9 cellular contexts compared by ENCODE assay signal in the genomic region with DNA sequence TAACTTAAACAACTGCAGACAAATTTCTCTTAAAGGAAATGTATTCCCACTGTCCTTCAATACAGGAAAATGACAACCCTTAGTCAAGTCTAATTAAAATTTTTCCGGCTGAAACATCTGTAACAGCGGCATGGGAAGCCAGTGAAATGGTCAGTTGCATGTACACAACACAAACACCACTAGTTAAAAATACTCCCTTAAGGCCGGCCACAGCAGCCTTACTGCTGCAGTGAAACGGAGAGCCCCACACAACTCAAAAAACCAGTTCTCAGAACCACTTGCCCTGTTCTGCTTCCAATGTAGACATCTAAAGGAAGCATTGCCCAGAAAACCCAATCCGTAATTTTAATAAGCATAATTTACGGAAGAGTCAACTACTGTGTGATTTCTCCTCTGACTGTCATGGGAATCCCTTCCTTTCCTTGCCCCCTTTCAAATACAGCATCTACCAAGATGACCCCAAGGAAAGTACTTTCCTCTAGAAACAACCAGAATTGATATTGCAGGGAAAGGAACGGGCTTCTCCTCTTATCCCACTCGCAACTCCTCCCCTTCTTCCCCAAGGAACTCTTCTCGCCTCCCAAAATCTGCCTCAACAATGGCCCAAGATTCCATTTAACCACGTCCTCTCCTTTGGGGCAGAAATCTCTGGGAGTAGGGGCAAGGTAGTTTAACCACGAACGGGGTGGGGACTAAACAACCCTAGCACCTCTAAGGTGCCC. TPM values are rescaled to one million over a fixed set of nuclear protein-coding genes. Genes with fewer than 3 reads are reported as not detected.
DNase-seq lines count a peak whose midpoint lies in the region; ATAC-seq and TF ChIP-seq lines count a peak whose summit lies in the region.
"Had no signal": no experiment of that assay in that cellular context is flagged by ENCODE, and none has a peak within 500 bp of the region (broad histone marks: within the 10 kb centered on the region; RNA-seq: fewer than 3 reads in every experiment).

No MANE protein-coding gene starts in this region.

- peak overlapping the region; percentile 98 for H3K9ac ChIP-seq in adipocyte (ENCODE audit: low read length)

- no peaks in the 10 kb centered on the region for H3K36me3 Mint-ChIP-seq in stimulated activated memory B cell treated with anti-CD40 and anti-IgM and Interleukin-4, amounts not matched to agents 10 μg/mL and 1 μg/mL and 100 μg/mL, for 72 hours

- in situ Hi-C loops in HAP-1 (cut with MboI; ENCODE audit: low sequenced_read_pairs), result no loop called here

- peaks cover 9% of the 10 kb centered on the region for H3K4me1 Mint-ChIP-seq in stimulated activated memory B cell treated with anti-CD40 and anti-IgM and Interleukin-4, amounts not matched to agents 10 μg/mL and 1 μg/mL and 100 μg/mL, for 72 hours

- DNase-seq in HAP-1 (ENCODE audit: low spot score in 2 of 2) (no peak), adipocyte (ENCODE audit: low read depth) (peak; percentile 44), kidney epithelial cell (ENCODE audit: low read depth) (no peak)
- no peak for DNase-seq in stimulated activated CD4-positive, alpha-beta T cell treated with anti-CD3 and anti-CD28 coated beads, Interleukin-12 subunit alpha, Interleukin-12 subunit beta, amount 100 ng/mL, for 4 hours
- no peak for DNase-seq in stimulated activated CD4-positive, alpha-beta T cell treated with anti-CD3 and anti-CD28 coated beads, Interleukin-4, amount 100 ng/mL, for 24 hours
- DNase-seq: NCI-H2029 had no signal

- H3K9me3 ChIP-seq in HAP-1, result no peaks in the 10 kb centered on the region
- H3K9me3 ChIP-seq in adipocyte (ENCODE audit: control insufficient read depth, low read length), result no peaks in the 10 kb centered on the region

- no peak overlapping the region for H3K27ac Mint-ChIP-seq in stimulated activated memory B cell treated with anti-CD40 and anti-IgM and Interleukin-4, amounts not matched to agents 10 μg/mL and 1 μg/mL and 100 μg/mL, for 72 hours

- H3K4me1 ChIP-seq in HAP-1 (peaks cover 14% of the 10 kb centered on the region), adipocyte (ENCODE audit: control insufficient read depth, insufficient read depth, low read length) (peaks cover 50% of the 10 kb centered on the region)

- H3K4me3 ChIP-seq in HAP-1 (peak overlapping the region; percentile 69), adipocyte (ENCODE audit: low read length) (peak overlapping the region; percentile 98), kidney epithelial cell (ENCODE audit: low read depth, low read length) (peak overlapping the region; percentile 89)

- no peak for ATAC-seq in stimulated activated memory B cell treated with anti-CD40 and anti-IgM and Interleukin-4, amounts not matched to agents 10 μg/mL and 1 μg/mL and 100 μg/mL, for 72 hours
- ATAC-seq in HG02588 (IDR thresholded peaks at IDR 0.05; ENCODE audit: unreplicated experiment) (no peak), GM19452 (IDR thresholded peaks at IDR 0.05; ENCODE audit: unreplicated experiment) (no peak)

- peak overlapping the region; percentile 24 for H3K4me3 Mint-ChIP-seq in stimulated activated memory B cell treated with anti-CD40 and anti-IgM and Interleukin-4, amounts not matched to agents 10 μg/mL and 1 μg/mL and 100 μg/mL, for 72 hours

- H3K9me3 Mint-ChIP-seq in stimulated activated memory B cell treated with anti-CD40 and anti-IgM and Interleukin-4, amounts not matched to agents 10 μg/mL and 1 μg/mL and 100 μg/mL, for 72 hours, result no peaks in the 10 kb centered on the region

- no peaks in the 10 kb centered on the region for H3K27me3 ChIP-seq in HAP-1 (ENCODE audit: low read depth)
- no peaks in the 10 kb centered on the region for H3K27me3 ChIP-seq in adipocyte (replicated peaks; ENCODE audit: control insufficient read depth, insufficient read depth, low read length)
- H3K27me3 ChIP-seq in kidney epithelial cell (ENCODE audit: control insufficient read depth, insufficient read depth, low read length), result no peaks in the 10 kb centered on the region

- H3K36me3 ChIP-seq in HAP-1 (replicated peaks) (no peaks in the 10 kb centered on the region), adipocyte (ENCODE audit: control insufficient read depth, insufficient read depth, low read length, severe bottlenecking) (peaks cover 27% of the 10 kb centered on the region), kidney epithelial cell (ENCODE audit: control insufficient read depth, insufficient read depth, low read length) (no peaks in the 10 kb centered on the region)

- H3K27me3 Mint-ChIP-seq in stimulated activated memory B cell treated with anti-CD40 and anti-IgM and Interleukin-4, amounts not matched to agents 10 μg/mL and 1 μg/mL and 100 μg/mL, for 72 hours, result peaks cover 14% of the 10 kb centered on the region

- no peak for TF ChIP-seq CTCF in kidney epithelial cell (IDR thresholded peaks at IDR 0.05; ENCODE audit: insufficient read depth, low read length, poor library complexity, severe bottlenecking)

RNA-seq across cellular contexts. Expression of a gene that starts 1.6 kb away (rescaled TPM):
- 35.5 and 35.9 TPM in 2 replicates for total RNA-seq in kidney epithelial cell
